ENCODE assay signal across 8 cellular contexts in the genomic region with DNA sequence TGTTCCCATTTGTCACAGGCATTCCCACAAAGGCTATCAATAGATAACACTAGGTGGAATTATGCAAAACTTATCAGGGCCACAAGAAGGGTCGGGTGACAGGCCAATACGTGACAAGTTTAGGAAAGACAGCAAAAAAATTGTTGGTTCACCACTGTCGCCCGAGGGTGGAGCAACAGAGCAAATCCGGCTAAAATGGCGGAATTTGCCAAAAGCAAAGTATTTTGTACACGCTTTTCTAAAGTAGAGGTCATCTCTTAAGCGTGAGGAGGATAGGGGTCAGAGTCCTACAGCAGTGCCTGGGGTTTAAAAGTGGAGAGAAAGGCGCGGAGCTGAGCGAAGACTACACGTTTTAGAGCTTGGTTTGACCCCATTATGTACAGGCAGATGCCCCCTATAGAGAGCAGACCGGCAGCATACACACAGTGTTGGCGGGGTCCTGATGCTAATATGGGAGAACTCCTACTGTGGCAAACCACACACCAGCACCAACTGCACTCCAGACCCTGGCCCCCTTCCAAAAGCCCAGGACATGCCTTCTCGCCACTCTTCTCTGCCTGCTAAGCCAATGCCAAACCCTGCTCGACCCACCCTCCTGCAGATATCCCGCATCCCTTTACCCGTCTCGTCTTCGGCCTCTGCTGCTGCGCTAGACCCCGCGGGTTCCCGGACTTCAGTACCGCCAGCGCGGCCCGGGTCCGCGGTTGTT. TPM values are rescaled to one million over a fixed set of nuclear protein-coding genes. Genes with fewer than 3 reads are reported as not detected.
DNase-seq lines count a peak whose midpoint lies in the region; ATAC-seq lines count a peak whose summit lies in the region.

No MANE protein-coding gene starts in this region.

- DNase-seq in COR-L47 (lab: John Stamatoyannopoulos, UW) (peak; percentile 68), NCI-H2171 (lab: John Stamatoyannopoulos, UW) (peak; percentile 14), left ventricle myocardium superior (no peak), skeletal muscle cell (ENCODE audit: low read depth) (no peak), NCI-H128 (lab: John Stamatoyannopoulos, UW; ENCODE audit: unreplicated experiment) (no peak)
- DNase-seq in activated T-helper 2 cell treated with anti-CD3 and anti-CD28 coated beads, Interferon-gamma antibody, Interleukin-2, Interleukin-4, amounts not matched to agents 10 μg/mL and 5 μg/mL and 100 μg/mL, durations not matched to agents 14 hours and 24 hours and 36 hours (ENCODE audit: low spot score) = peak; percentile 36

- intact Hi-C loops in activated T-helper 2 cell treated with anti-CD3 and anti-CD28 coated beads, Interferon-gamma antibody, Interleukin-2, Interleukin-4, amounts not matched to agents 10 μg/mL and 5 μg/mL and 100 μg/mL, durations not matched to agents 14 hours and 24 hours and 36 hours (cut with micrococcal nuclease) = loop anchor here (1.0 to 10.0 kb wide), 6 partner anchors 22 to 912 kb away; a partner anchor contains a TSS
- intact Hi-C loops in left ventricle myocardium superior (cut with micrococcal nuclease) = no loop called here

- peak overlapping the region; percentile 76 for H3K4me3 ChIP-seq in skeletal muscle cell (ENCODE audit: low read depth, low read length)

- H3K4me1 Mint-ChIP-seq in activated T-helper 2 cell treated with anti-CD3 and anti-CD28 coated beads, Interferon-gamma antibody, Interleukin-2, Interleukin-4, amounts not matched to agents 10 μg/mL and 5 μg/mL and 100 μg/mL, durations not matched to agents 14 hours and 24 hours and 36 hours (ENCODE audit: low read depth) = peaks cover 40% of the 10 kb centered on the region

- ATAC-seq in GM18861 (IDR thresholded peaks at IDR 0.05; ENCODE audit: unreplicated experiment) = peak; percentile 41
- ATAC-seq in HG03039 (IDR thresholded peaks at IDR 0.05; ENCODE audit: unreplicated experiment) = peak; percentile 30
- ATAC-seq in left ventricle myocardium superior = peak; percentile 8

- H3K36me3 Mint-ChIP-seq in activated T-helper 2 cell treated with anti-CD3 and anti-CD28 coated beads, Interferon-gamma antibody, Interleukin-2, Interleukin-4, amounts not matched to agents 10 μg/mL and 5 μg/mL and 100 μg/mL, durations not matched to agents 14 hours and 24 hours and 36 hours (ENCODE audit: low read depth) = peaks cover 46% of the 10 kb centered on the region

- H3K27ac Mint-ChIP-seq in activated T-helper 2 cell treated with anti-CD3 and anti-CD28 coated beads, Interferon-gamma antibody, Interleukin-2, Interleukin-4, amounts not matched to agents 10 μg/mL and 5 μg/mL and 100 μg/mL, durations not matched to agents 14 hours and 24 hours and 36 hours = peak overlapping the region; percentile 94

- H3K4me3 Mint-ChIP-seq in activated T-helper 2 cell treated with anti-CD3 and anti-CD28 coated beads, Interferon-gamma antibody, Interleukin-2, Interleukin-4, amounts not matched to agents 10 μg/mL and 5 μg/mL and 100 μg/mL, durations not matched to agents 14 hours and 24 hours and 36 hours (ENCODE audit: low read depth) = peak overlapping the region; percentile 98

- no peaks in the 10 kb centered on the region for H3K9me3 Mint-ChIP-seq in activated T-helper 2 cell treated with anti-CD3 and anti-CD28 coated beads, Interferon-gamma antibody, Interleukin-2, Interleukin-4, amounts not matched to agents 10 μg/mL and 5 μg/mL and 100 μg/mL, durations not matched to agents 14 hours and 24 hours and 36 hours

- no peaks in the 10 kb centered on the region for H3K27me3 Mint-ChIP-seq in activated T-helper 2 cell treated with anti-CD3 and anti-CD28 coated beads, Interferon-gamma antibody, Interleukin-2, Interleukin-4, amounts not matched to agents 10 μg/mL and 5 μg/mL and 100 μg/mL, durations not matched to agents 14 hours and 24 hours and 36 hours (ENCODE audit: low read depth)

RNA-seq across cellular contexts. Expression of a gene that starts 0.7 kb away (rescaled TPM):
- 74.7 and 75.1 TPM in 2 replicates for total RNA-seq in activated T-helper 2 cell treated with anti-CD3 and anti-CD28 coated beads, Interferon-gamma antibody, Interleukin-2, Interleukin-4, amounts not matched to agents 10 μg/mL and 5 μg/mL and 100 μg/mL, durations not matched to agents 14 hours and 24 hours and 36 hours
- total RNA-seq in left ventricle myocardium superior = 0.82 TPM

RNA-seq across cellular contexts. Expression of a gene that starts 21.8 kb away (rescaled TPM):
- 62.1 and 65.9 TPM in 2 replicates for total RNA-seq in activated T-helper 2 cell treated with anti-CD3 and anti-CD28 coated beads, Interferon-gamma antibody, Interleukin-2, Interleukin-4, amounts not matched to agents 10 μg/mL and 5 μg/mL and 100 μg/mL, durations not matched to agents 14 hours and 24 hours and 36 hours
- 9.4 TPM for total RNA-seq in left ventricle myocardium superior

RNA-seq across cellular contexts. Expression of a gene that starts 47.3 kb away (rescaled TPM):
- total RNA-seq in activated T-helper 2 cell treated with anti-CD3 and anti-CD28 coated beads, Interferon-gamma antibody, Interleukin-2, Interleukin-4, amounts not matched to agents 10 μg/mL and 5 μg/mL and 100 μg/mL, durations not matched to agents 14 hours and 24 hours and 36 hours = 17.5 and 18.5 TPM in 2 replicates
- total RNA-seq in left ventricle myocardium superior = 5.3 TPM

RNA-seq across cellular contexts. Expression of a gene that starts 58.0 kb away (rescaled TPM):
- not detected in 2 replicates for total RNA-seq in activated T-helper 2 cell treated with anti-CD3 and anti-CD28 coated beads, Interferon-gamma antibody, Interleukin-2, Interleukin-4, amounts not matched to agents 10 μg/mL and 5 μg/mL and 100 μg/mL, durations not matched to agents 14 hours and 24 hours and 36 hours
- total RNA-seq in left ventricle myocardium superior = not detected

Comparison
In these comparisons a context has a peak if more than half of its experiments do, and no peak if none do; other contexts are left out.
1. DNase-seq: peak in COR-L47 (single experiment), NCI-H2171 (single experiment) and activated T-helper 2 cell treated with anti-CD3 and anti-CD28 coated beads, Interferon-gamma antibody, Interleukin-2, Interleukin-4, amounts not matched to agents 10 μg/mL and 5 μg/mL and 100 μg/mL, durations not matched to agents 14 hours and 24 hours and 36 hours (single experiment); none in left ventricle myocardium superior (single experiment), skeletal muscle cell (single experiment) and NCI-H128 (single experiment).
2. RNA of a gene that starts 0.7 kb away (total RNA-seq): 74.7 to 75.1 TPM in activated T-helper 2 cell treated with anti-CD3 and anti-CD28 coated beads, Interferon-gamma antibody, Interleukin-2, Interleukin-4, amounts not matched to agents 10 μg/mL and 5 μg/mL and 100 μg/mL, durations not matched to agents 14 hours and 24 hours and 36 hours; 0.82 TPM in left ventricle myocardium superior (single experiment); every median in the first group is over 10 times any median in the second.
3. Peak in every context shown above with its lines, with median percentiles within 50 percentile points of each other: ATAC-seq.